Comparison of ENCODE assay signal across 1 cellular context in genomic region chr6:40550096-40550731, GRCh38.
TF ChIP-seq lines count a peak whose summit lies in the region.

No MANE protein-coding gene starts in this region.

TF ChIP-seq in HCT116, 20 proteins besides CTCF, POLR2A, EP300 and RAD21 (continued from another document):
- TF ChIP-seq POLR2AphosphoS5 (IDR thresholded peaks at IDR 0.05; ENCODE audit: low read depth, low read length): no peak
